Comparison of ENCODE assay signal across 22 cellular contexts in the genomic region with DNA sequence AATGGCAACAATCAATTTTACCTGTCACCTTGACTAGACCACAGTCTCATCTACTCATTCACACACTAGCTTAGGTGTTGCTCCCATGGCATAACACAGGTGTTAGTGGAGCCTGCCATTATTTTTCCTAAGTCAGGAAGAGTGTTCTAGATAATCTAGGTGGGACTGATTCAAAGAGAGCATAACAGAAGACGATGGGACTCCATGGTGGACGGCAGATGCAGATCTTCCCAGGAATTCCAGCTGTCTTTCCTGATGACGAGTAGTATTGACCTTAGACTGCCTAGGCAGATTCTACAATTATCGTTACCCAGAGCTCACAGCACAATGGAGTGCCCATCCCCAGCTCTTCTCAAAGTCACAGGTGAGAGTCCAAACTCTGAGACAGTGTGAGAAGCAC.
DNase-seq lines count a peak whose midpoint lies in the region; ATAC-seq and TF ChIP-seq lines count a peak whose summit lies in the region.
"Had no signal": no experiment of that assay in that cellular context is flagged by ENCODE, and none has a peak within 500 bp of the region (broad histone marks: within the 10 kb centered on the region; RNA-seq: fewer than 3 reads in every experiment).

No MANE protein-coding gene starts in this region.

- H3K9me3 Mint-ChIP-seq in activated naive CD4-positive, alpha-beta T cell treated with anti-CD3 and anti-CD28 coated beads for 36 hours: no peaks in the 10 kb centered on the region
- H3K9me3 Mint-ChIP-seq in CD8-positive, alpha-beta memory T cell: no peaks in the 10 kb centered on the region
- no peaks in the 10 kb centered on the region for H3K9me3 Mint-ChIP-seq in activated CD8-positive, alpha-beta T cell treated with anti-CD3 and anti-CD28 coated beads, Interleukin-2, amount 10 ng/mL, durations not matched to agents 7 days and 5 days (ENCODE audit: insufficient read depth)
- H3K9me3 Mint-ChIP-seq in naive thymus-derived CD8-positive, alpha-beta T cell: no peaks in the 10 kb centered on the region
- H3K9me3 Mint-ChIP-seq in activated CD4-positive, alpha-beta memory T cell treated with anti-CD3 and anti-CD28 coated beads for 36 hours: no peaks in the 10 kb centered on the region
- peaks cover 5% of the 10 kb centered on the region for H3K9me3 Mint-ChIP-seq in glutamatergic neuron (ENCODE audit: unreplicated experiment)
- H3K9me3 Mint-ChIP-seq: CD14-positive monocyte, IgD-negative memory B cell had no signal

- no peaks in the 10 kb centered on the region for H3K27me3 ChIP-seq in CD8-positive, alpha-beta memory T cell (ENCODE audit: insufficient read depth, low read length, poor library complexity, severe bottlenecking)
- H3K27me3 ChIP-seq: SJSA1 had no signal

- POLR2A ChIA-PET in CD8-positive, alpha-beta memory T cell (lab: Charles Lee): no interaction called here
- POLR2A ChIA-PET in activated CD8-positive, alpha-beta T cell treated with anti-CD3 and anti-CD28 coated beads, Interleukin-2, amount 10 ng/mL, durations not matched to agents 7 days and 5 days (lab: Charles Lee): no interaction called here
- POLR2A ChIA-PET in naive thymus-derived CD8-positive, alpha-beta T cell (lab: Charles Lee): no interaction called here
- POLR2A ChIA-PET in activated CD4-positive, alpha-beta memory T cell treated with anti-CD3 and anti-CD28 coated beads for 36 hours (lab: Charles Lee): no interaction called here

- H3K4me3 Mint-ChIP-seq in activated naive CD4-positive, alpha-beta T cell treated with anti-CD3 and anti-CD28 coated beads for 36 hours: no peak overlapping the region
- peak overlapping the region in 1 of 7 donors; percentile 29 for H3K4me3 Mint-ChIP-seq in CD8-positive, alpha-beta memory T cell
- H3K4me3 Mint-ChIP-seq in activated CD8-positive, alpha-beta T cell treated with anti-CD3 and anti-CD28 coated beads, Interleukin-2, amount 10 ng/mL, durations not matched to agents 7 days and 5 days: no peak overlapping the region
- peak overlapping the region in 5 of 10 donors; percentile 42 to 70 (median 47) for H3K4me3 Mint-ChIP-seq in naive thymus-derived CD8-positive, alpha-beta T cell
- no peak overlapping the region for H3K4me3 Mint-ChIP-seq in activated CD4-positive, alpha-beta memory T cell treated with anti-CD3 and anti-CD28 coated beads for 36 hours
- H3K4me3 Mint-ChIP-seq in glutamatergic neuron (ENCODE audit: unreplicated experiment): no peak overlapping the region
- H3K4me3 Mint-ChIP-seq: CD14-positive monocyte, IgD-negative memory B cell had no signal

- H3K27me3 Mint-ChIP-seq in activated naive CD4-positive, alpha-beta T cell treated with anti-CD3 and anti-CD28 coated beads for 36 hours (ENCODE audit: low read depth): peaks cover 5% of the 10 kb centered on the region
- peaks cover 25 to 49% of the 10 kb centered on the region in 2 donors for H3K27me3 Mint-ChIP-seq in CD8-positive, alpha-beta memory T cell
- H3K27me3 Mint-ChIP-seq in activated CD8-positive, alpha-beta T cell treated with anti-CD3 and anti-CD28 coated beads, Interleukin-2, amount 10 ng/mL, durations not matched to agents 7 days and 5 days (ENCODE audit: low read depth): no peaks in the 10 kb centered on the region
- H3K27me3 Mint-ChIP-seq in naive thymus-derived CD8-positive, alpha-beta T cell: peaks cover 0 to 23% (median 12%) of the 10 kb centered on the region in 5 donors
- H3K27me3 Mint-ChIP-seq in activated CD4-positive, alpha-beta memory T cell treated with anti-CD3 and anti-CD28 coated beads for 36 hours: peaks cover 19% of the 10 kb centered on the region
- no peaks in the 10 kb centered on the region for H3K27me3 Mint-ChIP-seq in glutamatergic neuron (ENCODE audit: unreplicated experiment)

- no peak for ATAC-seq in activated CD8-positive, alpha-beta T cell treated with anti-CD3 and anti-CD28 coated beads, Interleukin-2, amount 10 ng/mL, durations not matched to agents 7 days and 5 days
- no peak for ATAC-seq in naive thymus-derived CD8-positive, alpha-beta T cell
- ATAC-seq in HG02678 (IDR thresholded peaks at IDR 0.05; ENCODE audit: unreplicated experiment): no peak
- ATAC-seq: HCT116, Right ventricle myocardium inferior had no signal

- no peak for DNase-seq in activated naive CD4-positive, alpha-beta T cell treated with anti-CD3 and anti-CD28 coated beads for 36 hours
- no peak for DNase-seq in activated naive CD4-positive, alpha-beta T cell treated with Interleukin-2 at 50 U/mL for 16 hours
- no peak for DNase-seq in CD8-positive, alpha-beta memory T cell
- no peak for DNase-seq in activated CD8-positive, alpha-beta T cell treated with anti-CD3 and anti-CD28 coated beads, Interleukin-2, amount 10 ng/mL, durations not matched to agents 7 days and 5 days
- DNase-seq in naive thymus-derived CD8-positive, alpha-beta T cell: no peak
- DNase-seq in activated CD4-positive, alpha-beta memory T cell treated with anti-CD3 and anti-CD28 coated beads for 36 hours: no peak
- no peak for DNase-seq in glutamatergic neuron
- DNase-seq: 8988T, AML-193, GOT3, Karpas-422, NCI-H1417, NCI-H187 treated with DMSO at 0.1 percent for 48 hours, NCI-H2107, NCI-H446 treated with DMSO at 0.1 percent for 48 hours, NCI-H526 treated with DMSO at 0.1 percent for 48 hours had no signal

- H3K4me3 ChIP-seq in CD8-positive, alpha-beta memory T cell (ENCODE audit: low read length): no peak overlapping the region
- H3K4me3 ChIP-seq: SJSA1 had no signal

- H3K27ac Mint-ChIP-seq in activated naive CD4-positive, alpha-beta T cell treated with anti-CD3 and anti-CD28 coated beads for 36 hours: peak overlapping the region; percentile 29
- H3K27ac Mint-ChIP-seq in CD8-positive, alpha-beta memory T cell: peak overlapping the region in 6 of 8 donors; percentile 12 to 87 (median 42)
- peak overlapping the region; percentile 72 for H3K27ac Mint-ChIP-seq in activated CD8-positive, alpha-beta T cell treated with anti-CD3 and anti-CD28 coated beads, Interleukin-2, amount 10 ng/mL, durations not matched to agents 7 days and 5 days
- H3K27ac Mint-ChIP-seq in naive thymus-derived CD8-positive, alpha-beta T cell: peak overlapping the region in 8 of 10 donors; percentile 58 to 94 (median 86)
- H3K27ac Mint-ChIP-seq in activated CD4-positive, alpha-beta memory T cell treated with anti-CD3 and anti-CD28 coated beads for 36 hours: no peak overlapping the region
- no peak overlapping the region for H3K27ac Mint-ChIP-seq in glutamatergic neuron (ENCODE audit: unreplicated experiment)
- H3K27ac Mint-ChIP-seq: CD14-positive monocyte, IgD-negative memory B cell had no signal

- CTCF ChIA-PET in activated naive CD4-positive, alpha-beta T cell treated with anti-CD3 and anti-CD28 coated beads for 36 hours (lab: Charles Lee): interaction anchor here (0.6 to 2.4 kb wide), 8 partner anchors 13 to 354 kb away, joined by 3 to 15 read pairs (median 3); no protein-coding TSS in a partner anchor
- CTCF ChIA-PET in CD8-positive, alpha-beta memory T cell (lab: Charles Lee): interaction anchor here (1.3 to 1.6 kb wide), 2 partner anchors 11 to 25 kb away, joined by 3 to 7 read pairs; no protein-coding TSS in a partner anchor
- CTCF ChIA-PET in activated CD8-positive, alpha-beta T cell treated with anti-CD3 and anti-CD28 coated beads, Interleukin-2, amount 10 ng/mL, durations not matched to agents 7 days and 5 days (lab: Charles Lee): interaction anchor here (0.7 to 2.9 kb wide), 5 partner anchors 14 to 423 kb away, joined by 3 to 14 read pairs (median 7); no protein-coding TSS in a partner anchor
- CTCF ChIA-PET in activated CD4-positive, alpha-beta memory T cell treated with anti-CD3 and anti-CD28 coated beads for 36 hours (lab: Charles Lee): interaction anchor here (0.6 to 1.9 kb wide), 8 partner anchors 21 to 423 kb away, joined by 3 to 9 read pairs (median 4); no protein-coding TSS in a partner anchor

- no peak overlapping the region for H3K27ac ChIP-seq in CD8-positive, alpha-beta memory T cell (ENCODE audit: low read depth, low read length)
- H3K27ac ChIP-seq: SJSA1 had no signal

- H3K36me3 Mint-ChIP-seq in activated naive CD4-positive, alpha-beta T cell treated with anti-CD3 and anti-CD28 coated beads for 36 hours (ENCODE audit: low read depth): no peaks in the 10 kb centered on the region
- H3K36me3 Mint-ChIP-seq in CD8-positive, alpha-beta memory T cell: no peaks in the 10 kb centered on the region
- H3K36me3 Mint-ChIP-seq in activated CD8-positive, alpha-beta T cell treated with anti-CD3 and anti-CD28 coated beads, Interleukin-2, amount 10 ng/mL, durations not matched to agents 7 days and 5 days (ENCODE audit: low read depth): no peaks in the 10 kb centered on the region
- no peaks in the 10 kb centered on the region for H3K36me3 Mint-ChIP-seq in naive thymus-derived CD8-positive, alpha-beta T cell
- H3K36me3 Mint-ChIP-seq in activated CD4-positive, alpha-beta memory T cell treated with anti-CD3 and anti-CD28 coated beads for 36 hours: no peaks in the 10 kb centered on the region
- H3K36me3 Mint-ChIP-seq in glutamatergic neuron (ENCODE audit: unreplicated experiment): no peaks in the 10 kb centered on the region
- H3K36me3 Mint-ChIP-seq: CD14-positive monocyte had no signal

- peaks cover 34% of the 10 kb centered on the region for H3K4me1 Mint-ChIP-seq in activated naive CD4-positive, alpha-beta T cell treated with anti-CD3 and anti-CD28 coated beads for 36 hours (ENCODE audit: low read depth)
- H3K4me1 Mint-ChIP-seq in CD8-positive, alpha-beta memory T cell: peaks cover 4 to 23% (median 10%) of the 10 kb centered on the region in 3 donors
- peaks cover 27% of the 10 kb centered on the region for H3K4me1 Mint-ChIP-seq in activated CD8-positive, alpha-beta T cell treated with anti-CD3 and anti-CD28 coated beads, Interleukin-2, amount 10 ng/mL, durations not matched to agents 7 days and 5 days (ENCODE audit: low read depth)
- peaks cover 8 to 32% (median 18%) of the 10 kb centered on the region in 4 donors for H3K4me1 Mint-ChIP-seq in naive thymus-derived CD8-positive, alpha-beta T cell
- peaks cover 20% of the 10 kb centered on the region for H3K4me1 Mint-ChIP-seq in activated CD4-positive, alpha-beta memory T cell treated with anti-CD3 and anti-CD28 coated beads for 36 hours (ENCODE audit: low read depth)
- H3K4me1 Mint-ChIP-seq in glutamatergic neuron (ENCODE audit: low read depth, unreplicated experiment): no peaks in the 10 kb centered on the region

- H3K36me3 ChIP-seq in CD8-positive, alpha-beta memory T cell (ENCODE audit: insufficient read depth, low read length): no peaks in the 10 kb centered on the region
- H3K36me3 ChIP-seq: SJSA1 had no signal

- no peaks in the 10 kb centered on the region for H3K9me3 ChIP-seq in CD8-positive, alpha-beta memory T cell (ENCODE audit: low read length)
- H3K9me3 ChIP-seq: SJSA1 had no signal

- H3K4me1 ChIP-seq in CD8-positive, alpha-beta memory T cell (ENCODE audit: insufficient read depth, low read length): peaks cover 13% of the 10 kb centered on the region
- H3K4me1 ChIP-seq: SJSA1 had no signal

- intact Hi-C loops in activated naive CD4-positive, alpha-beta T cell treated with anti-CD3 and anti-CD28 coated beads for 36 hours (cut with micrococcal nuclease): loop anchor here (5.0 kb wide), 1 partner anchor 72 kb away; no protein-coding TSS in a partner anchor
- intact Hi-C loops in activated CD4-positive, alpha-beta memory T cell treated with anti-CD3 and anti-CD28 coated beads for 36 hours (cut with micrococcal nuclease): no loop called here

- no peak for TF ChIP-seq CTCF in glutamatergic neuron (IDR thresholded peaks at IDR 0.05; ENCODE audit: partially characterized antibody, unreplicated experiment)

Comparison
In these comparisons a context has a peak if more than half of its experiments do, and no peak if none do; other contexts are left out.
1. H3K27ac Mint-ChIP-seq: peak in activated naive CD4-positive, alpha-beta T cell treated with anti-CD3 and anti-CD28 coated beads for 36 hours (single experiment), CD8-positive, alpha-beta memory T cell (6 of 8), activated CD8-positive, alpha-beta T cell treated with anti-CD3 and anti-CD28 coated beads, Interleukin-2, amount 10 ng/mL, durations not matched to agents 7 days and 5 days (single experiment) and naive thymus-derived CD8-positive, alpha-beta T cell (8 of 10); none in activated CD4-positive, alpha-beta memory T cell treated with anti-CD3 and anti-CD28 coated beads for 36 hours (single experiment) and glutamatergic neuron (single experiment).